ENCODE assay signal across 8 cellular contexts in genomic region chr2:241638063-241638660, GRCh38. TPM values are rescaled to one million over a fixed set of nuclear protein-coding genes. Genes with fewer than 3 reads are reported as not detected.
A peak's percentile ranks its signal among the peaks of the same experiment; 100 is the strongest.
DNase-seq lines count a peak whose midpoint lies in the region; ATAC-seq and TF ChIP-seq lines count a peak whose summit lies in the region.

No MANE protein-coding gene starts in this region.

- H3K36me3 ChIP-seq in breast epithelium (no peaks in the 10 kb centered on the region), muscle layer of colon (ENCODE audit: insufficient read depth, low read length) (peaks cover 13% of the 10 kb centered on the region)

- H3K4me1 ChIP-seq in breast epithelium (peaks cover 8 to 23% of the 10 kb centered on the region in 2 donors), muscle layer of colon (ENCODE audit: insufficient read depth, low read length) (peaks cover 45% of the 10 kb centered on the region)

- no peak for ATAC-seq in HG02870 (IDR thresholded peaks at IDR 0.05; ENCODE audit: unreplicated experiment)
- ATAC-seq in HG03139 (IDR thresholded peaks at IDR 0.05; ENCODE audit: unreplicated experiment) = no peak
- ATAC-seq in GM21381 (IDR thresholded peaks at IDR 0.05; ENCODE audit: unreplicated experiment) = no peak

- H3K27me3 ChIP-seq in HL-60 (ENCODE audit: insufficient read depth, poor library complexity, severe bottlenecking) (no peaks in the 10 kb centered on the region), breast epithelium (no peaks in the 10 kb centered on the region), muscle layer of colon (ENCODE audit: control insufficient read depth in 1 of 2, insufficient read depth in 2 of 2, low read length in 2 of 2) (no peaks in the 10 kb centered on the region)

- H3K9me3 ChIP-seq in breast epithelium = no peaks in the 10 kb centered on the region
- no peaks in the 10 kb centered on the region for H3K9me3 ChIP-seq in muscle layer of colon (ENCODE audit: low read length)

- peak overlapping the region; percentile 62 for H3K9ac ChIP-seq in muscle layer of colon (ENCODE audit: low read length)

- TF ChIP-seq POLR2A in breast epithelium (IDR thresholded peaks at IDR 0.05) = no peak

- DNase-seq in AG09309 (ENCODE audit: low read depth) (no peak), HL-60 (ENCODE audit: low read depth in 1 of 2, low spot score in 1 of 2) (no peak), breast epithelium (ENCODE audit: low spot score in 2 of 2) (no peak), RPMI8226 (no peak)

- H3K27ac ChIP-seq in HL-60 (replicated peaks) (peak overlapping the region; percentile 99), breast epithelium (peak overlapping the region; percentile 99 to 100), muscle layer of colon (ENCODE audit: low read depth, low read length) (peak overlapping the region; percentile 98)

- intact Hi-C loops in breast epithelium (cut with DNase I; ENCODE audit: low total_unique reads) = loop anchor here (5.0 kb wide), 1 partner anchor 214 kb away; no protein-coding TSS in a partner anchor

- H3K4me3 ChIP-seq in AG09309 (ENCODE audit: control insufficient read depth, low read depth, low read length) (peak overlapping the region; percentile 77), HL-60 (replicated peaks; ENCODE audit: insufficient read depth, low read length) (peak overlapping the region; percentile 83), breast epithelium (peak overlapping the region; percentile 78 to 97 (median 92)), muscle layer of colon (ENCODE audit: low read depth in 1 of 2, low read length in 2 of 2) (peak overlapping the region; percentile 67 to 79)

- no peak for TF ChIP-seq CTCF in AG09309 (IDR thresholded peaks at IDR 0.05; ENCODE audit: control insufficient read depth, insufficient read depth, low read depth, low read length, missing control alignments)
- no peak for TF ChIP-seq CTCF in HL-60 (IDR thresholded peaks at IDR 0.05; ENCODE audit: insufficient read depth, low read length)
- no peak for TF ChIP-seq CTCF in breast epithelium (IDR thresholded peaks at IDR 0.05)

RNA-seq across cellular contexts. Expression of gene ATG4B, which starts 0.7 kb away (rescaled TPM):
- 10 to 100 TPM; 47.7 to 71.1 (median 64.2) TPM for total RNA-seq in breast epithelium

RNA-seq across cellular contexts. Expression of gene THAP4, which starts 1.2 kb away (rescaled TPM):
- 10 to 100 TPM; 35.3 to 45.9 (median 38.1) TPM for total RNA-seq in breast epithelium

RNA-seq across cellular contexts. Expression of gene DTYMK, which starts 48.5 kb away (rescaled TPM):
- 10 to 100 TPM; 16.8 to 23.2 (median 19.7) TPM for total RNA-seq in breast epithelium
